ENCODE assay signal across 8 cellular contexts in the genomic region with DNA sequence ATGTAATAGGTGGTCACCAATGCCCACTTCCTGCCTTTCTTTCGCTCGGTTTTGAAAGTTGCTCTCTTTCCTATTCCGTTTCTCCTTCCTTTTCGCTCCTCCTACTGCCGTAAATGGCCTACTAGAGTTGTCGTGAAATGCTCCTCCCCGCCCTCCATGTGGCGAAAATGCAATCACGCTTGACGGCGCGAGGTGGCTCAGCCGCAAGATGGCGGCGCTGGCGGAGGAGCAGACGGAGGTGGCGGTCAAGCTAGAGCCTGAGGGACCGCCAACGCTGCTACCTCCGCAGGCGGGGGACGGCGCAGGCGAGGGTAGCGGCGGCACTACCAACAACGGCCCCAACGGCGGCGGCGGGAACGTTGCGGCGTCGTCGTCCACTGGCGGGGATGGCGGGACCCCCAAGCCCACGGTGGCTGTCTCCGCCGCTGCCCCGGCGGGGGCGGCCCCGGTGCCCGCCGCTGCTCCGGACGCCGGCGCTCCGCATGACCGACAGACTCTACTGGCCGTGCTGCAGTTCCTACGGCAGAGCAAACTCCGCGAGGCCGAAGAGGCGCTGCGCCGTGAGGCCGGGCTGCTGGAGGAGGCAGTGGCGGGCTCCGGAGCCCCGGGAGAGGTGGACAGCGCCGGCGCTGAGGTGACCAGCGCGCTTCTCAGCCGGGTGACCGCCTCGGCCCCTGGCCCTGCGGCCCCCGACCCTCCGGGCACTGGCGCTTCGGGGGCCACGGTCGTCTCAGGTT. TPM values are rescaled to one million over a fixed set of nuclear protein-coding genes. Genes with fewer than 3 reads are reported as not detected.
DNase-seq lines count a peak whose midpoint lies in the region; ATAC-seq and TF ChIP-seq lines count a peak whose summit lies in the region.

Gene TAF5, plus strand, starts transcription at position 195 of the 737 bp plus-strand sequence. Its CDS starts 14 bp downstream, at position 209.

- TF ChIP-seq CTCF in AG09319 (IDR thresholded peaks at IDR 0.05; ENCODE audit: low read depth, low read length) (no peak), activated B cell treated with CpG ODN at 0.5 μM for 24 hours (IDR thresholded peaks at IDR 0.05) (no peak), smooth muscle cell (IDR thresholded peaks at IDR 0.05; ENCODE audit: borderline replicate concordance, insufficient read depth, poor library complexity, severe bottlenecking) (no peak)

- peak within 1 kb of the TSS; percentile 64 for H3K9ac ChIP-seq in smooth muscle cell (ENCODE audit: low read depth)

- peak within 1 kb of the TSS; percentile 79 for H3K27ac ChIP-seq in caudate nucleus (ENCODE audit: low read depth, low read length)
- peak within 1 kb of the TSS; percentile 34 for H3K27ac ChIP-seq in smooth muscle cell (ENCODE audit: low read depth)

- H3K4me1 ChIP-seq in smooth muscle cell (ENCODE audit: low read depth) = peaks cover 5% of the 10 kb centered on the region

- peaks cover 12% of the 10 kb centered on the region for H3K4me1 Mint-ChIP-seq in activated B cell treated with CpG ODN at 0.5 μM for 24 hours
- peaks cover 21 to 30% of the 10 kb centered on the region in 2 donors for H3K4me1 Mint-ChIP-seq in immature natural killer cell

- H3K4me3 ChIP-seq in smooth muscle cell = peak within 1 kb of the TSS; percentile 89

- peak within 1 kb of the TSS; percentile 95 for H3K4me2 ChIP-seq in smooth muscle cell

- intact Hi-C loops in activated B cell treated with CpG ODN at 0.5 μM for 24 hours (cut with micrococcal nuclease) = loop anchor here (1.0 to 10.0 kb wide), 10 partner anchors 17 to 1121 kb away; partner anchors contain the start of genes ACTR1A, ARL3, ATP5MK and BORCS7

- DNase-seq in AG09319 (ENCODE audit: extremely low read depth, low read depth) (peak; percentile 85), NCI-H345 (lab: John Stamatoyannopoulos, UW) (peak; percentile 93), activated B cell treated with CpG ODN at 0.5 μM for 24 hours (peak; percentile 79), caudate nucleus (lab: John Stamatoyannopoulos, UW) (peak; percentile 35 to 96 (median 84)), immature natural killer cell (peak; percentile 89 to 91 (median 91)), smooth muscle cell (lab: John Stamatoyannopoulos, UW; ENCODE audit: unreplicated experiment) (peak; percentile 71)

- H3K9me3 Mint-ChIP-seq in activated B cell treated with CpG ODN at 0.5 μM for 24 hours = no peaks in the 10 kb centered on the region
- H3K9me3 Mint-ChIP-seq in immature natural killer cell = no peaks in the 10 kb centered on the region

- H3K36me3 ChIP-seq in smooth muscle cell (ENCODE audit: low read depth) = no peaks in the 10 kb centered on the region

- H3K27ac Mint-ChIP-seq in activated B cell treated with CpG ODN at 0.5 μM for 24 hours = peak within 1 kb of the TSS; percentile 87
- H3K27ac Mint-ChIP-seq in immature natural killer cell = peak within 1 kb of the TSS; percentile 84 to 95 (median 93)

- H3K4me3 Mint-ChIP-seq in activated B cell treated with CpG ODN at 0.5 μM for 24 hours = peak within 1 kb of the TSS; percentile 90
- H3K4me3 Mint-ChIP-seq in immature natural killer cell = peak within 1 kb of the TSS; percentile 93 to 98 (median 95)

- ATAC-seq in GM19025 (IDR thresholded peaks at IDR 0.05; ENCODE audit: low read depth, unreplicated experiment) (peak; percentile 43), HG03280 (IDR thresholded peaks at IDR 0.05; ENCODE audit: unreplicated experiment) (peak; percentile 61), activated B cell treated with CpG ODN at 0.5 μM for 24 hours (ENCODE audit: low read depth) (peak; percentile 72)

- no peaks in the 10 kb centered on the region for H3K9me3 ChIP-seq in smooth muscle cell (replicated peaks; ENCODE audit: low read depth)

- H2AFZ ChIP-seq in smooth muscle cell (ENCODE audit: low read depth) = peak within 1 kb of the TSS; percentile 73

- H3K27me3 Mint-ChIP-seq in activated B cell treated with CpG ODN at 0.5 μM for 24 hours (no peaks in the 10 kb centered on the region), immature natural killer cell (ENCODE audit: low read depth in 3 of 3) (peaks cover 0 to 4% (median 0%) of the 10 kb centered on the region in 3 donors)

- H3K79me2 ChIP-seq in smooth muscle cell (ENCODE audit: low read depth) = peaks cover 22% of the 10 kb centered on the region

- H3K36me3 Mint-ChIP-seq in activated B cell treated with CpG ODN at 0.5 μM for 24 hours (ENCODE audit: low read depth) (peaks cover 6% of the 10 kb centered on the region), immature natural killer cell (no peaks in the 10 kb centered on the region)

- no peaks in the 10 kb centered on the region for H3K27me3 ChIP-seq in smooth muscle cell (ENCODE audit: low read depth)

- H4K20me1 ChIP-seq in smooth muscle cell (ENCODE audit: low read depth) = no peaks in the 10 kb centered on the region

- POLR2A ChIA-PET in activated B cell treated with CpG ODN at 0.5 μM for 24 hours (lab: Charles Lee) = interaction anchor here (0.7 to 3.0 kb wide), 11 partner anchors 15 to 621 kb away, joined by 3 to 26 read pairs (median 4); partner anchors contain the start of genes ATP5MK, NT5C2, PCGF6 and PDCD11

- CTCF ChIA-PET in activated B cell treated with CpG ODN at 0.5 μM for 24 hours (lab: Charles Lee) = interaction anchor here (0.7 kb wide), 1 partner anchor 1122 kb away, joined by 3 read pairs; the partner anchor contains the start of gene GBF1

- no peaks in the 10 kb centered on the region for H3F3A ChIP-seq in smooth muscle cell (ENCODE audit: low read depth)

- WGBS in smooth muscle cell (ENCODE audit: low lambda C conversion rate) = under 1% methylated on average over 55 of the region's 81 CpGs

RNA-seq across cellular contexts. Expression of gene TAF5, which starts in this region (rescaled TPM):
- total RNA-seq in activated B cell treated with CpG ODN at 0.5 μM for 24 hours (3.6 and 3.8 TPM in 2 replicates), smooth muscle cell (4.5 and 6.4 TPM in 2 replicates)
- polyA plus RNA-seq in immature natural killer cell (1 to 10 TPM; 2.1 to 3.1 (median 2.8) TPM), smooth muscle cell (3.5 and 5.2 TPM in 2 replicates)

Comparison
In these comparisons a context has a peak if more than half of its experiments do, and no peak if none do; other contexts are left out.
1. Peak in every context shown above with its lines: DNase-seq, ATAC-seq, H3K4me3 ChIP-seq and H3K27ac ChIP-seq.